1 cellular context compared by ENCODE assay signal in genomic region chr14:44961730-44962572, GRCh38.
TF ChIP-seq lines count a peak whose summit lies in the region.

KLHL28 (minus strand) TSS chr14:44961947; CDS start chr14:44945928, 16,019 bp downstream.
TOGARAM1 (plus strand) TSS chr14:44962190; CDS start chr14:44962422, 232 bp downstream.

TF ChIP-seq in GM12878, 131 proteins besides CTCF, POLR2A, EP300 and RAD21 (continued from another document):
- TF ChIP-seq IRF5 (IDR thresholded peaks at IDR 0.05; ENCODE audit: borderline replicate concordance) = no peak
- TF ChIP-seq TBL1XR1 (IDR thresholded peaks at IDR 0.05; ENCODE audit: low read depth, low read length) = peak; percentile 93
- TF ChIP-seq ATF2 (IDR thresholded peaks at IDR 0.05; ENCODE audit: low read length) = no peak
- TF ChIP-seq GABPA (IDR thresholded peaks at IDR 0.05; ENCODE audit: low read depth) = peak; percentile 98
